In the genomic region with DNA sequence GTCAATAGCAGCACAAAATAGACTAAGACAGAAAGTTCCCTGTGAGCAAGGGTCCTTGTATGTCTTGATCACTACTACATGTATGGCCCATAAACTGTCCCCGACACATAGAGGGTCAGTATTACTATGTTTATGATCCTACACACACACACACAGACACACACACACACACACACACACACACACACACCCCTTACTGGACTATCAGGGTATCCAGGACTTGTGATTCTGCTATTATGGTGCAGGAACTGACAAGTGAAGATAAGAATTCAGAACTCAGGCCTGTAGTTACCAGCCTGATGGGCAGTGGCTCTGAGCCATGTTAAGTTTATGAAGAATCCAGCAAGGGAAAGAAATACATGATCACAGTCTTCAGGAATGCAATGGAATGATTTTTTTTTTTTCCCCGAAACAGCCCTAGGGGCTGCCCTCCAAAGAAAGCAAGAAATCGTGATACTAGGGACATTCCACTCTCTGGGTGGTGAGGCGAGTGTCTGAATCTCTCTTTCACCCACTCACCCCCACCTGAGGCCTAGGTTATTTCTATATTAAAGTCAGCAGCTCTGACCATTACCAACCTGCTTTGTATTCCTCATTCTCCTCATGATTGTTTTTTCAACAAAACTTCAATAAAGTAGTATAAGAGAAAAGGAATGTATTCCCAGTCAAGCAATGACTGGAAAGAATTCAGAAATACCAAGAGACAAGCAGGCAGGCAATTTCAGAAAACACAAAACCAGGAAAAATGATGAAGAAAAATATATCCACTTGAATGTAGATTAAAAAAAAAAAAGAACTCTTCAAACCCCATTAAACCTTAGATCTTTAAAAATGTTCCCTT, we compare ENCODE assay signal across 11 cellular contexts.
DNase-seq lines count a peak whose midpoint lies in the region; ATAC-seq and TF ChIP-seq lines count a peak whose summit lies in the region.
"Had no signal": no experiment of that assay in that cellular context is flagged by ENCODE, and none has a peak within 500 bp of the region (broad histone marks: within the 10 kb centered on the region; RNA-seq: fewer than 3 reads in every experiment).

No MANE protein-coding gene starts in this region.

- no peak for TF ChIP-seq POLR2A in body of pancreas (IDR thresholded peaks at IDR 0.05)

- H3K36me3 ChIP-seq in body of pancreas (replicated peaks in 1 of 2; ENCODE audit: insufficient read depth in 1 of 2, low read depth in 2 of 2) (no peaks in the 10 kb centered on the region), aorta (ENCODE audit: control insufficient read depth in 1 of 2, insufficient read depth in 2 of 2, low read length in 1 of 2) (no peaks in the 10 kb centered on the region)

- no peaks in the 10 kb centered on the region for H3K36me3 Mint-ChIP-seq in activated T-helper 1 cell treated with anti-CD3 and anti-CD28 coated beads, Interleukin-12 subunit alpha, Interleukin-12 subunit beta, Interleukin-2, Interleukin-4 antibody, amounts not matched to agents 30 ng/mL and 10 ng/mL and 1 ng/mL, durations not matched to agents 14 hours and 24 hours and 36 hours (ENCODE audit: low read depth)
- H3K36me3 Mint-ChIP-seq: naive thymus-derived CD4-positive, alpha-beta T cell had no signal

- WGBS in body of pancreas, 2 donors = 56 to 87% methylated on average over 4 of the region's 4 CpGs
- WGBS in aorta, 2 donors = 8 to 9% methylated on average over 4 of the region's 4 CpGs

- intact Hi-C loops in left cardiac atrium (cut with DNase I) = no loop called here
- intact Hi-C loops in cardiac septum (cut with DNase I) = no loop called here
- intact Hi-C loops in body of pancreas (cut with DNase I) = no loop called here
- intact Hi-C loops in aorta (cut with DNase I) = loop anchor here (1.0 to 10.0 kb wide), 3 partner anchors 73 to 111 kb away; a partner anchor contains a TSS
- intact Hi-C loops in activated T-helper 1 cell treated with anti-CD3 and anti-CD28 coated beads, Interleukin-12 subunit alpha, Interleukin-12 subunit beta, Interleukin-2, Interleukin-4 antibody, amounts not matched to agents 30 ng/mL and 10 ng/mL and 1 ng/mL, durations not matched to agents 14 hours and 24 hours and 36 hours (cut with micrococcal nuclease) = no loop called here

- no peaks in the 10 kb centered on the region for H3K27me3 Mint-ChIP-seq in activated T-helper 1 cell treated with anti-CD3 and anti-CD28 coated beads, Interleukin-12 subunit alpha, Interleukin-12 subunit beta, Interleukin-2, Interleukin-4 antibody, amounts not matched to agents 30 ng/mL and 10 ng/mL and 1 ng/mL, durations not matched to agents 14 hours and 24 hours and 36 hours (ENCODE audit: insufficient read depth)

- no peak overlapping the region for H3K27ac ChIP-seq in body of pancreas
- peak overlapping the region; percentile 92 to 93 for H3K27ac ChIP-seq in aorta (ENCODE audit: low read depth in 1 of 2, low read length in 2 of 2)

- H3K4me1 ChIP-seq in body of pancreas = no peaks in the 10 kb centered on the region
- H3K4me1 ChIP-seq in aorta (ENCODE audit: control insufficient read depth in 1 of 2, insufficient read depth in 2 of 2, low read length in 2 of 2) = peaks cover 4 to 8% of the 10 kb centered on the region in 2 donors

- no peaks in the 10 kb centered on the region for H3K9me3 Mint-ChIP-seq in activated T-helper 1 cell treated with anti-CD3 and anti-CD28 coated beads, Interleukin-12 subunit alpha, Interleukin-12 subunit beta, Interleukin-2, Interleukin-4 antibody, amounts not matched to agents 30 ng/mL and 10 ng/mL and 1 ng/mL, durations not matched to agents 14 hours and 24 hours and 36 hours

- H3K27me3 ChIP-seq in body of pancreas (no peaks in the 10 kb centered on the region), aorta (ENCODE audit: control insufficient read depth in 1 of 2, insufficient read depth in 2 of 2, low read length in 1 of 2) (no peaks in the 10 kb centered on the region)

- no peak overlapping the region for H3K4me3 Mint-ChIP-seq in activated T-helper 1 cell treated with anti-CD3 and anti-CD28 coated beads, Interleukin-12 subunit alpha, Interleukin-12 subunit beta, Interleukin-2, Interleukin-4 antibody, amounts not matched to agents 30 ng/mL and 10 ng/mL and 1 ng/mL, durations not matched to agents 14 hours and 24 hours and 36 hours
- H3K4me3 Mint-ChIP-seq: naive thymus-derived CD4-positive, alpha-beta T cell had no signal

- H3K9me3 ChIP-seq in body of pancreas (no peaks in the 10 kb centered on the region), aorta (ENCODE audit: control insufficient read depth, low read length) (no peaks in the 10 kb centered on the region)

- H3K4me3 ChIP-seq in body of pancreas (no peak overlapping the region), aorta (ENCODE audit: low read length in 2 of 2) (no peak overlapping the region)

- peak; percentile 41 to 93 for ATAC-seq in left cardiac atrium
- ATAC-seq in body of pancreas = peak; percentile 80
- peak; percentile 74 for ATAC-seq in aorta (ENCODE audit: low FRiP score)
- ATAC-seq: naive thymus-derived CD4-positive, alpha-beta T cell had no signal

- H3K27ac Mint-ChIP-seq in activated T-helper 1 cell treated with anti-CD3 and anti-CD28 coated beads, Interleukin-12 subunit alpha, Interleukin-12 subunit beta, Interleukin-2, Interleukin-4 antibody, amounts not matched to agents 30 ng/mL and 10 ng/mL and 1 ng/mL, durations not matched to agents 14 hours and 24 hours and 36 hours = no peak overlapping the region
- H3K27ac Mint-ChIP-seq: naive thymus-derived CD4-positive, alpha-beta T cell had no signal

- TF ChIP-seq CTCF in body of pancreas (IDR thresholded peaks at IDR 0.05) = no peak

- H3K4me1 Mint-ChIP-seq in activated T-helper 1 cell treated with anti-CD3 and anti-CD28 coated beads, Interleukin-12 subunit alpha, Interleukin-12 subunit beta, Interleukin-2, Interleukin-4 antibody, amounts not matched to agents 30 ng/mL and 10 ng/mL and 1 ng/mL, durations not matched to agents 14 hours and 24 hours and 36 hours (ENCODE audit: low read depth) = no peaks in the 10 kb centered on the region
- H3K4me1 Mint-ChIP-seq: naive thymus-derived CD4-positive, alpha-beta T cell had no signal

- DNase-seq in left cardiac atrium (no peak), cardiac septum (ENCODE audit: low spot score) (no peak), body of pancreas (no peak), islet precursor cell (peak; percentile 75), aorta (peak in 1 of 2 donors; percentile 59), GOT3 (lab: John Stamatoyannopoulos, UW) (no peak), DMS79 (lab: John Stamatoyannopoulos, UW) (no peak)
- DNase-seq in activated T-helper 1 cell treated with anti-CD3 and anti-CD28 coated beads, Interleukin-12 subunit alpha, Interleukin-12 subunit beta, Interleukin-2, Interleukin-4 antibody, amounts not matched to agents 30 ng/mL and 10 ng/mL and 1 ng/mL, durations not matched to agents 14 hours and 24 hours and 36 hours (ENCODE audit: low spot score) = no peak
- DNase-seq: naive thymus-derived CD4-positive, alpha-beta T cell; NCI-H187 treated with DMSO at 0.1 percent for 48 hours; stimulated activated CD4-positive, alpha-beta T cell treated with anti-CD3 and anti-CD28 coated beads, Interleukin-2, amount 100 ng/mL, for 24 hours had no signal

Comparison
In these comparisons a context has a peak if more than half of its experiments do, and no peak if none do; other contexts are left out.
1. H3K27ac ChIP-seq: peak in aorta (2 of 2); none in body of pancreas (0 of 4).
2. intact Hi-C loops: an anchor here in aorta (1.0 to 10.0 kb wide); none called in left cardiac atrium, cardiac septum, body of pancreas and activated T-helper 1 cell treated with anti-CD3 and anti-CD28 coated beads, Interleukin-12 subunit alpha, Interleukin-12 subunit beta, Interleukin-2, Interleukin-4 antibody, amounts not matched to agents 30 ng/mL and 10 ng/mL and 1 ng/mL, durations not matched to agents 14 hours and 24 hours and 36 hours.
3. Peak in every context shown above with its lines, with median percentiles within 50 percentile points of each other: ATAC-seq.